In genomic region chr14:104855532-104856090, GRCh38 we compare ENCODE assay signal across 21 cellular contexts. TPM values are rescaled to one million over a fixed set of nuclear protein-coding genes. Genes with fewer than 3 reads are reported as not detected.
DNase-seq lines count a peak whose midpoint lies in the region; ATAC-seq and TF ChIP-seq lines count a peak whose summit lies in the region.
"Had no signal": no experiment of that assay in that cellular context is flagged by ENCODE, and none has a peak within 500 bp of the region (broad histone marks: within the 10 kb centered on the region; RNA-seq: fewer than 3 reads in every experiment).

No MANE protein-coding gene starts in this region.

- CTCF ChIA-PET in SK-N-SH (lab: Yijun Ruan, JAX) = interaction anchor here (0.9 to 1.7 kb wide), 2 partner anchors 14 to 89 kb away, joined by 3 to 4 read pairs; no protein-coding TSS in a partner anchor

- H4K20me1 ChIP-seq in SK-N-SH (ENCODE audit: insufficient read depth) = no peaks in the 10 kb centered on the region

- TF ChIP-seq POLR2A in Peyer's patch (IDR thresholded peaks at IDR 0.05) (no peak), right lobe of liver (IDR thresholded peaks at IDR 0.05) (no peak)

- no peak overlapping the region for H2AFZ ChIP-seq in SK-N-SH (ENCODE audit: low read depth)

- no peaks in the 10 kb centered on the region for H3K4me1 Mint-ChIP-seq in type B pancreatic cell (ENCODE audit: unreplicated experiment)
- H3K4me1 Mint-ChIP-seq: B cell had no signal

- peaks cover 18% of the 10 kb centered on the region for H3K27me3 Mint-ChIP-seq in type B pancreatic cell

- TF ChIP-seq CTCF in SK-N-SH (IDR thresholded peaks at IDR 0.05) (no peak), Peyer's patch (IDR thresholded peaks at IDR 0.05) (no peak), right lobe of liver (IDR thresholded peaks at IDR 0.05) (no peak), type B pancreatic cell (conservative IDR thresholded peaks at IDR 0.05) (no peak)

- H3K9me2 ChIP-seq in SK-N-SH = no peaks in the 10 kb centered on the region

- H3K9me3 ChIP-seq in SK-N-SH (no peaks in the 10 kb centered on the region), Peyer's patch (no peaks in the 10 kb centered on the region), right lobe of liver (no peaks in the 10 kb centered on the region)
- H3K9me3 ChIP-seq: MG63 had no signal

- no peak for TF ChIP-seq RAD21 in SK-N-SH (IDR thresholded peaks at IDR 0.05; ENCODE audit: low read length)

- no peak overlapping the region for H3K27ac Mint-ChIP-seq in type B pancreatic cell
- H3K27ac Mint-ChIP-seq: B cell; CD4-positive, alpha-beta T cell had no signal

- no peak overlapping the region for H3K4me3 Mint-ChIP-seq in type B pancreatic cell
- H3K4me3 Mint-ChIP-seq: B cell; CD4-positive, alpha-beta T cell had no signal

- POLR2A ChIA-PET in SK-N-SH (lab: Yijun Ruan, JAX) = no interaction called here

- H3K9ac ChIP-seq in SK-N-SH = no peak overlapping the region

- 75% methylated on average over 9 of the region's 12 CpGs for WGBS in SK-N-SH (ENCODE audit: low lambda C conversion rate)
- 73% methylated on average over 4 of the region's 12 CpGs for WGBS in right lobe of liver (ENCODE audit: insufficient coverage, low coverage, low lambda C conversion rate, missing lambda C conversion rate)

- no peaks in the 10 kb centered on the region for H3K4me1 ChIP-seq in SK-N-SH (ENCODE audit: control insufficient read depth in 1 of 2, insufficient read depth in 2 of 2, low read depth in 1 of 2, low read length in 1 of 2)
- H3K4me1 ChIP-seq in Peyer's patch = no peaks in the 10 kb centered on the region
- no peaks in the 10 kb centered on the region for H3K4me1 ChIP-seq in right lobe of liver

- H3K9me3 Mint-ChIP-seq in type B pancreatic cell = no peaks in the 10 kb centered on the region
- H3K9me3 Mint-ChIP-seq: CD4-positive, alpha-beta T cell had no signal

- H3K27ac ChIP-seq in SK-N-SH (ENCODE audit: low read depth in 2 of 2, low read length in 1 of 2) (no peak overlapping the region), Peyer's patch (no peak overlapping the region), right lobe of liver (no peak overlapping the region)
- H3K27ac ChIP-seq: HL-60, SK-N-MC had no signal

- peaks cover 25% of the 10 kb centered on the region; the same call in 1 of the 2 replicates for H3K27me3 ChIP-seq in SK-N-SH (ENCODE audit: insufficient read depth)
- H3K27me3 ChIP-seq in Peyer's patch = no peaks in the 10 kb centered on the region
- no peaks in the 10 kb centered on the region for H3K27me3 ChIP-seq in right lobe of liver

- H3K36me3 ChIP-seq in SK-N-SH (replicated peaks in 1 of 2; ENCODE audit: control insufficient read depth in 1 of 2, insufficient read depth in 2 of 2, low read length in 1 of 2) (no peaks in the 10 kb centered on the region), Peyer's patch (no peaks in the 10 kb centered on the region), right lobe of liver (no peaks in the 10 kb centered on the region)
- H3K36me3 ChIP-seq: MG63 had no signal

- H3K36me3 Mint-ChIP-seq in type B pancreatic cell = no peaks in the 10 kb centered on the region

- H3K4me3 ChIP-seq in SK-N-SH (ENCODE audit: low read depth in 2 of 2, low read length in 1 of 2) = no peak overlapping the region
- H3K4me3 ChIP-seq in Peyer's patch = no peak overlapping the region
- no peak overlapping the region for H3K4me3 ChIP-seq in right lobe of liver
- H3K4me3 ChIP-seq: MG63, SK-N-MC had no signal

- H3K4me2 ChIP-seq in SK-N-SH = no peak overlapping the region

- TF ChIP-seq EP300 in SK-N-SH (IDR thresholded peaks at IDR 0.05; ENCODE audit: borderline replicate concordance in 1 of 2, low read depth in 1 of 2, low read length in 1 of 2) = no peak

- H3F3A ChIP-seq in SK-N-SH (replicated peaks; ENCODE audit: insufficient read depth) = no peaks in the 10 kb centered on the region

- DNase-seq in SK-N-SH = peak; percentile 26
- DNase-seq in Peyer's patch = peak in 2 of 3 donors; percentile 35 to 47
- peak in 2 of 3 donors; percentile 15 to 33 for DNase-seq in right lobe of liver
- peak; percentile 62 for DNase-seq in type B pancreatic cell (ENCODE audit: extremely low spot score, unreplicated experiment)
- DNase-seq in NOMO-1 treated with DMSO at 0.1 percent for 48 hours (lab: John Stamatoyannopoulos, UW; ENCODE audit: unreplicated experiment) = no peak
- DNase-seq in stimulated activated CD4-positive, alpha-beta T cell treated with anti-CD3 and anti-CD28 coated beads, Interleukin-4, amount 100 ng/mL, for 1 hour = no peak
- no peak for DNase-seq in stimulated activated CD4-positive, alpha-beta T cell treated with anti-CD3 and anti-CD28 coated beads, Interleukin-2, amount 100 ng/mL, for 24 hours
- DNase-seq: Calu3; CD4-positive, alpha-beta T cell; GF-D8; MG63; NCI-H1092 treated with DMSO at 0.1 percent for 48 hours; NCI-H187; NCI-H2171; NCI-H510A treated with DMSO at 0.1 percent for 48 hours; NK-92 treated with Interleukin-12 subunit alpha and Interleukin-12 subunit beta, amount 100 ng/mL, for 24 hours had no signal

- ATAC-seq in SK-N-SH treated with all-trans-retinoic acid at 6 μM for 48 hours = no peak; the same call in 2 of the 3 replicates
- peak in 3 of 4 donors; percentile 27 to 39 (median 37) for ATAC-seq in right lobe of liver
- ATAC-seq: Right ventricle myocardium inferior had no signal

- no peaks in the 10 kb centered on the region for H3K79me2 ChIP-seq in SK-N-SH (ENCODE audit: insufficient read depth)

- intact Hi-C loops in right lobe of liver (cut with DNase I) = no loop called here

TF ChIP-seq in SK-N-SH, 30 proteins besides CTCF, POLR2A, EP300 and RAD21 (continues in another document):
- TF ChIP-seq YY1 (IDR thresholded peaks at IDR 0.05; ENCODE audit: low read depth) (no peak), GABPA (IDR thresholded peaks at IDR 0.05; ENCODE audit: low read depth) (no peak), RXRA (IDR thresholded peaks at IDR 0.05; ENCODE audit: borderline replicate concordance, low read depth) (no peak), MXI1 (IDR thresholded peaks at IDR 0.05; ENCODE audit: low read depth, low read length) (no peak), ZBTB33 (IDR thresholded peaks at IDR 0.05; ENCODE audit: borderline replicate concordance, low read depth) (no peak), TEAD4 (IDR thresholded peaks at IDR 0.05; ENCODE audit: borderline replicate concordance, insufficient read depth) (no peak), TCF12 (IDR thresholded peaks at IDR 0.05) (no peak), RFX5 (IDR thresholded peaks at IDR 0.05; ENCODE audit: low read length) (no peak), FOSL2 (IDR thresholded peaks at IDR 0.05; ENCODE audit: borderline replicate concordance, low read depth) (no peak)

TF ChIP-seq in SK-N-SH treated with all-trans-retinoic acid at 6 μM for 48 hours, 23 proteins besides CTCF, POLR2A, EP300 and RAD21 (continues in another document):
- TF ChIP-seq POU6F1 (CRISPR knock-in tag; IDR thresholded peaks at IDR 0.05; ENCODE audit: borderline replicate concordance, low read depth) (no peak), ZNF565 (CRISPR knock-in tag; conservative IDR thresholded peaks at IDR 0.05; ENCODE audit: low read depth) (no peak), SNAI2 (CRISPR knock-in tag; IDR thresholded peaks at IDR 0.05) (no peak), ZNF70 (CRISPR knock-in tag; IDR thresholded peaks at IDR 0.05) (no peak), ISL1 (CRISPR knock-in tag; IDR thresholded peaks at IDR 0.05) (no peak), ZC3H10 (CRISPR knock-in tag; IDR thresholded peaks at IDR 0.05) (no peak), PPARA (CRISPR knock-in tag; IDR thresholded peaks at IDR 0.05; ENCODE audit: borderline replicate concordance) (no peak), GLIS3 (CRISPR knock-in tag; IDR thresholded peaks at IDR 0.05) (no peak), CSRNP3 (CRISPR knock-in tag; IDR thresholded peaks at IDR 0.05) (no peak), OSR1 (CRISPR knock-in tag; IDR thresholded peaks at IDR 0.05) (no peak)

RNA-seq across cellular contexts. Expression of gene CEP170B, which starts 9.5 kb away (rescaled TPM):
- polyA plus RNA-seq in SK-N-SH (2012; rRNA removed) = 7.7 and 11.0 TPM in 2 replicates
- polyA plus RNA-seq in SK-N-SH (2012; cell fraction: cytosol; rRNA removed) = 3.9 and 5.9 TPM in 2 replicates
- polyA plus RNA-seq in SK-N-SH (2012; cell fraction: nucleus; rRNA removed) = 52.8 and 69.2 TPM in 2 replicates
- 100 to 1,000 TPM in 1 of 4 donors, 10 to 100 TPM in 3; 42.1 to 112 (median 83.8) TPM for total RNA-seq in Peyer's patch
- total RNA-seq in right lobe of liver = 10 to 100 TPM; 13.2 to 22.4 (median 16.8) TPM
- 26.5 and 51.5 TPM in 2 replicates for total RNA-seq in type B pancreatic cell (ENCODE audit: low replicate concordance)

RNA-seq across cellular contexts. Expression of gene ZBTB42, which starts 54.7 kb away (rescaled TPM):
- 2.9 and 3.1 TPM in 2 replicates for polyA plus RNA-seq in SK-N-SH (2012; rRNA removed)
- 1.4 and 2.2 TPM in 2 replicates for polyA plus RNA-seq in SK-N-SH (2012; cell fraction: cytosol; rRNA removed)
- polyA plus RNA-seq in SK-N-SH (2012; cell fraction: nucleus; rRNA removed) = 1.7 TPM in 2 replicates
- total RNA-seq in Peyer's patch = 10 to 100 TPM in 2 of 4 donors, 1 to 10 TPM in 2; 2.5 to 14.7 (median 10.9) TPM
- 10 to 100 TPM in 2 of 6 experiments, 1 to 10 TPM in 4; 2.2 to 13.7 (median 3.6) TPM for total RNA-seq in right lobe of liver
- 6.6 and 11.5 TPM in 2 replicates for total RNA-seq in type B pancreatic cell (ENCODE audit: low replicate concordance)

Comparison
In these comparisons a context has a peak if more than half of its experiments do, and no peak if none do; other contexts are left out.
1. DNase-seq: peak in SK-N-SH (single experiment), Peyer's patch (2 of 3), right lobe of liver (2 of 3) and type B pancreatic cell (single experiment); none in NOMO-1 treated with DMSO at 0.1 percent for 48 hours (single experiment), stimulated activated CD4-positive, alpha-beta T cell treated with anti-CD3 and anti-CD28 coated beads, Interleukin-4, amount 100 ng/mL, for 1 hour (single experiment) and stimulated activated CD4-positive, alpha-beta T cell treated with anti-CD3 and anti-CD28 coated beads, Interleukin-2, amount 100 ng/mL, for 24 hours (0 of 2).